In the genomic region with DNA sequence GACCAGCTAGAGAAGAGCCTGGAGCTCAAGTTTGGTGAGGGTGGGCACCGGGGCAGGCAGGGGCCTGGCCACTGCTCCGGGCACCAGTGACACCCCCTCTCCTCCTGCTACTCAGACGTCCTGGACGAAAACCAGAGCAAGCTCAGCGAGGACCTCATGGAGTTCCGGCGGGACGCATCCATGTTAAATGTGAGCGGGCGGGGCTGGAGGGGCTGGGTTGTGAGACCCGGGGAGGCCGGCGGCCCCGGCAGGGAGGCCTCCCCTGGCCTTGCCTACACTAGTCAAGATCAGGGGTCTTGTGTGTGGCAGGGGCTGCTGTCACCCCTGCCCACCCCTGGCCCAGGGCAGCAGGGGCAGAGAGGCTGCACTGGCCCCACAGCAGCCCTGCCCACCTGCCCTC, we compare ENCODE assay signal across 7 cellular contexts. TPM values are rescaled to one million over a fixed set of nuclear protein-coding genes. Genes with fewer than 3 reads are reported as not detected.
"Had no signal": no experiment of that assay in that cellular context is flagged by ENCODE, and none has a peak within 500 bp of the region (broad histone marks: within the 10 kb centered on the region; RNA-seq: fewer than 3 reads in every experiment).

No MANE protein-coding gene starts in this region.

- H3K4me1 Mint-ChIP-seq: IgD-negative memory B cell had no signal

- H3K4me3 Mint-ChIP-seq: IgD-negative memory B cell had no signal

- H3K27ac ChIP-seq: HL-60 had no signal

- H3K27me3 Mint-ChIP-seq: IgD-negative memory B cell had no signal

- ATAC-seq: HepG2, K562 had no signal

- DNase-seq: IMR-90, KBM-7, KG1 had no signal

- H3K9me3 Mint-ChIP-seq: IgD-negative memory B cell had no signal

RNA-seq across cellular contexts. Expression of a gene that starts 23.0 kb away (rescaled TPM):
- total RNA-seq: IMR-90 had no signal
